In genomic region chr12:124593176-124593575, GRCh38 we compare ENCODE assay signal across 20 cellular contexts. TPM values are rescaled to one million over a fixed set of nuclear protein-coding genes. Genes with fewer than 3 reads are reported as not detected.
DNase-seq lines count a peak whose midpoint lies in the region; ATAC-seq lines count a peak whose summit lies in the region.
"Had no signal": no experiment of that assay in that cellular context is flagged by ENCODE, and none has a peak within 500 bp of the region (broad histone marks: within the 10 kb centered on the region; RNA-seq: fewer than 3 reads in every experiment).

No MANE protein-coding gene starts in this region.

- H3K4me1 Mint-ChIP-seq in activated T-helper 17 cell treated with anti-CD3 and anti-CD28 coated beads, Interleukin-2, amount 50 U/mL, for 72 hours = peaks cover 9% of the 10 kb centered on the region
- H3K4me1 Mint-ChIP-seq in naive B cell = peaks cover 29 to 35% (median 33%) of the 10 kb centered on the region in 3 donors
- peaks cover 47 to 55% of the 10 kb centered on the region in 2 donors for H3K4me1 Mint-ChIP-seq in stimulated activated naive B cell treated with anti-CD40 and anti-IgM and Interleukin-4, amounts not matched to agents 10 μg/mL and 1 μg/mL and 100 μg/mL, for 72 hours

- H3K27me3 ChIP-seq in H7 (ENCODE audit: control insufficient read depth, insufficient read depth, low read length) = no peaks in the 10 kb centered on the region
- H3K27me3 ChIP-seq: Peyer's patch had no signal

- peaks cover 9% of the 10 kb centered on the region for H3K27me3 Mint-ChIP-seq in activated T-helper 17 cell treated with anti-CD3 and anti-CD28 coated beads, Interleukin-2, amount 50 U/mL, for 72 hours
- peaks cover 0 to 23% (median 11%) of the 10 kb centered on the region in 3 donors for H3K27me3 Mint-ChIP-seq in naive B cell
- no peaks in the 10 kb centered on the region for H3K27me3 Mint-ChIP-seq in stimulated activated naive B cell treated with anti-CD40 and anti-IgM and Interleukin-4, amounts not matched to agents 10 μg/mL and 1 μg/mL and 100 μg/mL, for 72 hours

- peaks cover 6% of the 10 kb centered on the region for H3K9me3 Mint-ChIP-seq in activated T-helper 17 cell treated with anti-CD3 and anti-CD28 coated beads, Interleukin-2, amount 50 U/mL, for 72 hours
- peaks cover 0 to under 1% (median 0%) of the 10 kb centered on the region in 7 donors for H3K9me3 Mint-ChIP-seq in naive B cell
- H3K9me3 Mint-ChIP-seq in stimulated activated naive B cell treated with anti-CD40 and anti-IgM and Interleukin-4, amounts not matched to agents 10 μg/mL and 1 μg/mL and 100 μg/mL, for 72 hours = peaks cover 6 to 10% of the 10 kb centered on the region in 2 donors
- H3K9me3 Mint-ChIP-seq: HFFc6 had no signal

- H3K36me3 Mint-ChIP-seq in activated T-helper 17 cell treated with anti-CD3 and anti-CD28 coated beads, Interleukin-2, amount 50 U/mL, for 72 hours (ENCODE audit: low read depth) = no peaks in the 10 kb centered on the region
- H3K36me3 Mint-ChIP-seq in naive B cell = no peaks in the 10 kb centered on the region
- peaks cover 6 to 9% of the 10 kb centered on the region in 2 donors for H3K36me3 Mint-ChIP-seq in stimulated activated naive B cell treated with anti-CD40 and anti-IgM and Interleukin-4, amounts not matched to agents 10 μg/mL and 1 μg/mL and 100 μg/mL, for 72 hours

- H3K36me3 ChIP-seq in H7 (replicated peaks; ENCODE audit: control insufficient read depth, insufficient read depth, low read length) = no peaks in the 10 kb centered on the region
- H3K36me3 ChIP-seq: Peyer's patch had no signal

- no peak overlapping the region for H3K4me3 Mint-ChIP-seq in activated T-helper 17 cell treated with anti-CD3 and anti-CD28 coated beads, Interleukin-2, amount 50 U/mL, for 72 hours
- H3K4me3 Mint-ChIP-seq in naive B cell = peak overlapping the region in 5 of 8 donors; percentile 28 to 90 (median 68)
- H3K4me3 Mint-ChIP-seq in stimulated activated naive B cell treated with anti-CD40 and anti-IgM and Interleukin-4, amounts not matched to agents 10 μg/mL and 1 μg/mL and 100 μg/mL, for 72 hours = peak overlapping the region; percentile 19 to 65
- H3K4me3 Mint-ChIP-seq: CD4-positive, CD25-positive, alpha-beta regulatory T cell; HFFc6 had no signal

- peak overlapping the region; percentile 25 for H3K27ac Mint-ChIP-seq in activated T-helper 17 cell treated with anti-CD3 and anti-CD28 coated beads, Interleukin-2, amount 50 U/mL, for 72 hours
- H3K27ac Mint-ChIP-seq in naive B cell = peak overlapping the region in 4 of 6 donors; percentile 64 to 84 (median 72)
- H3K27ac Mint-ChIP-seq in stimulated activated naive B cell treated with anti-CD40 and anti-IgM and Interleukin-4, amounts not matched to agents 10 μg/mL and 1 μg/mL and 100 μg/mL, for 72 hours = peak overlapping the region; percentile 96
- H3K27ac Mint-ChIP-seq: HFFc6 had no signal

- ATAC-seq in activated T-helper 17 cell treated with anti-CD3 and anti-CD28 coated beads, Interleukin-2, amount 50 U/mL, for 72 hours (replicated peaks) = no peak
- no peak for ATAC-seq in naive B cell (ENCODE audit: low read depth in 2 of 2)
- no peak for ATAC-seq in stimulated activated naive B cell treated with anti-CD40 and anti-IgM and Interleukin-4, amounts not matched to agents 10 μg/mL and 1 μg/mL and 100 μg/mL, for 72 hours (replicated peaks)
- ATAC-seq in GM21619 (IDR thresholded peaks at IDR 0.05; ENCODE audit: unreplicated experiment) = no peak

- DNase-seq in H7 (peak; percentile 60), naive B cell (no peak), NCI-H226 (no peak), GM19240 (ENCODE audit: insufficient read length, low spot score) (no peak)
- DNase-seq in stimulated activated naive B cell treated with anti-CD40 and anti-IgM and Interleukin-4, amounts not matched to agents 10 μg/mL and 1 μg/mL and 100 μg/mL, for 72 hours = no peak
- DNase-seq: Caco-2; CD4-positive, CD25-positive, alpha-beta regulatory T cell; DMS153; EL; HFFc6; MM.1S; NCI-H1092; NCI-H1436 treated with DMSO at 0.1 percent for 48 hours; NCI-H2029; NCI-H2171 treated with DMSO at 0.1 percent for 48 hours; NCI-H446 treated with DMSO at 0.1 percent for 48 hours had no signal

- H3K4me3 ChIP-seq in H7 (ENCODE audit: insufficient read depth, low read depth, low read length) = no peak overlapping the region
- H3K4me3 ChIP-seq: SK-N-MC had no signal

RNA-seq across cellular contexts. Expression of gene NCOR2, which starts 25.8 kb away (rescaled TPM):
- 25.1 and 27.2 TPM in 2 replicates for total RNA-seq in H7 (2014; rRNA removed; shearing (Covaris generic))
- total RNA-seq in activated T-helper 17 cell treated with anti-CD3 and anti-CD28 coated beads, Interleukin-2, amount 50 U/mL, for 72 hours = 10 to 100 TPM; 72.8 to 87.8 TPM
- polyA plus RNA-seq in naive B cell (ENCODE audit: low read depth in 6 of 6) = 10 to 100 TPM in 1 of 6 donors, 1 to 10 TPM in 5; 2.4 to 15.8 (median 4.0) TPM

Comparison
In these comparisons a context has a peak if more than half of its experiments do, and no peak if none do; other contexts are left out.
1. H3K27ac Mint-ChIP-seq: peak in every context shown above with its lines; median percentile 96 in stimulated activated naive B cell treated with anti-CD40 and anti-IgM and Interleukin-4, amounts not matched to agents 10 μg/mL and 1 μg/mL and 100 μg/mL, for 72 hours; 72 in naive B cell; 25 in activated T-helper 17 cell treated with anti-CD3 and anti-CD28 coated beads, Interleukin-2, amount 50 U/mL, for 72 hours.